33 cellular contexts compared by ENCODE assay signal in the genomic region with DNA sequence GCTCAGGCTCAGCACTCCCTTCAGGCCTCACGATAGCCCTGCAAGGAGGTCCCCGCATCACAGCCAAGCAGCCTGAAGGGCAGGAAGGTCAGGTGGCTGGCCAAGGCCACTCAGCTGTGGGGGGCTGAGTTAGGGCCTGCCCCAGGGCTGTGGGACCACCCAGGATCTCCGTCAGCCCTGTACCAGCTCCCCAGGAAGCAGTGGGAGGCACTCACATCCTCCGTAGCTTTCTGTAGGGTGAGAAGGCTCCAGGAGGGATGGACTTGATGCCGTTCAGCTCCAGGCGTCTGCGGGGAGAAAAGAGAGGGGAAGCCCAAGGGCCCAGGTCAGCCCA.
"Had no signal": no experiment of that assay in that cellular context is flagged by ENCODE, and none has a peak within 500 bp of the region (broad histone marks: within the 10 kb centered on the region; RNA-seq: fewer than 3 reads in every experiment).

No MANE protein-coding gene starts in this region.

- H3K27me3 ChIP-seq: adrenal gland, Peyer's patch had no signal

- H3K36me3 ChIP-seq: adrenal gland, Peyer's patch had no signal

- FAIRE-seq: bronchial epithelial cell had no signal

- H3K9me3 ChIP-seq: adrenal gland, Peyer's patch had no signal

- ATAC-seq: activated CD8-positive, alpha-beta T cell treated with anti-CD3 and anti-CD28 coated beads for 36 hours; activated naive CD4-positive, alpha-beta T cell treated with anti-CD3 and anti-CD28 coated beads, Interleukin-2, amount 50 U/mL, for 72 hours; activated T-cell treated with anti-CD3 and anti-CD28 coated beads, Interleukin-2, amount 50 U/mL, for 72 hours; activated T-helper 17 cell treated with anti-CD3 and anti-CD28 coated beads, Interleukin-2, amount 50 U/mL, for 72 hours; PC-3; Right ventricle myocardium inferior had no signal

- H3K27ac ChIP-seq: adrenal gland, Peyer's patch, RWPE1, VCaP had no signal

- H3K4me1 ChIP-seq: adrenal gland, Peyer's patch had no signal

- H3K4me3 ChIP-seq: adrenal gland, Peyer's patch had no signal

- DNase-seq: activated CD4-positive, alpha-beta T cell treated with anti-CD3 and anti-CD28 coated beads, Interleukin-2, amount 10 ng/mL, durations not matched to agents 24 days and 14 days; activated CD4-positive, alpha-beta T cell treated with anti-CD3 and anti-CD28 coated beads, Interleukin-2, amount 50 U/mL, for 4 hours; activated CD4-positive, CD25-positive, alpha-beta regulatory T cell; activated CD8-positive, alpha-beta T cell treated with anti-CD3 and anti-CD28 coated beads for 36 hours; activated effector memory CD4-positive, alpha-beta T cell treated with anti-CD3 and anti-CD28 coated beads, Interleukin-2, amount 50 U/mL, for 16 hours; activated naive CD4-positive, alpha-beta T cell treated with Interleukin-2 at 50 U/mL for 16 hours; activated T-cell treated with anti-CD3 and anti-CD28 coated beads, Interleukin-2, amount 50 U/mL, for 1 hour; activated T-cell treated with anti-CD3 and anti-CD28 coated beads, Interleukin-2, amount 50 U/mL, for 72 hours; adrenal gland; central memory CD4-positive, alpha-beta T cell; NCI-H1092 treated with DMSO at 0.1 percent for 48 hours; NCI-H146; NCI-H187; NCI-H2029 treated with DMSO at 0.1 percent for 48 hours; NCI-H2107; NCI-H2171; NCI-H510A; NCI-H526; NCI-H748 treated with DMSO at 0.1 percent for 48 hours; NK-92 treated with Interleukin-12 subunit alpha and Interleukin-12 subunit beta, amount 100 ng/mL, for 24 hours; PC-3; SIG-M5; SW 1271; T-helper 1 cell; T-helper 2 cell; T-helper 9 cell had no signal
